Comparison of ENCODE assay signal across 7 cellular contexts in genomic region chr3:70120360-70120966, GRCh38.
A peak's percentile ranks its signal among the peaks of the same experiment; 100 is the strongest.
DNase-seq lines count a peak whose midpoint lies in the region; ATAC-seq and TF ChIP-seq lines count a peak whose summit lies in the region.

No MANE protein-coding gene starts in this region.

- no peak overlapping the region for H2BK120ac ChIP-seq in IMR-90 (ENCODE audit: low read depth, low read length)

- no peaks in the 10 kb centered on the region for H3K4me1 ChIP-seq in IMR-90 (ENCODE audit: control insufficient read depth, insufficient read depth, low read length)

- no peaks in the 10 kb centered on the region for H3K79me1 ChIP-seq in IMR-90 (ENCODE audit: low read depth in 1 of 2, low read length in 2 of 2)

- H3K18ac ChIP-seq in IMR-90 (ENCODE audit: low read depth, low read length): no peak overlapping the region

- no peaks in the 10 kb centered on the region for H3K36me3 ChIP-seq in IMR-90 (ENCODE audit: control insufficient read depth, insufficient read depth, low read length)

- H2AK9ac ChIP-seq in IMR-90 (replicated peaks; ENCODE audit: low read depth, low read length, poor library complexity): no peak overlapping the region

- H2BK15ac ChIP-seq in IMR-90 (ENCODE audit: low read depth, low read length): no peak overlapping the region

- H4K8ac ChIP-seq in IMR-90 (ENCODE audit: low read depth in 2 of 2, low read length in 2 of 2): no peak overlapping the region

- H3K14ac ChIP-seq in IMR-90 (replicated peaks; ENCODE audit: low read depth, low read length): no peak overlapping the region

- no peak overlapping the region for H3K27ac Mint-ChIP-seq in brain

- TF ChIP-seq POLR2A in IMR-90 (IDR thresholded peaks at IDR 0.05; ENCODE audit: low read depth, low read length): no peak

- no peak overlapping the region for H3K23ac ChIP-seq in IMR-90 (ENCODE audit: low read depth, low read length)

- DNase-seq in IMR-90 (peak; percentile 52), T follicular helper cell (ENCODE audit: low read depth) (peak; percentile 22), left lobe of liver (ENCODE audit: low spot score) (peak; percentile 70)
- DNase-seq in stimulated activated CD8-positive, alpha-beta memory T cell treated with anti-CD3 and anti-CD28 coated beads, Interleukin-7, amount 100 ng/mL, for 24 hours (ENCODE audit: low read depth): peak; percentile 43

- no peak overlapping the region for H2AK5ac ChIP-seq in IMR-90 (ENCODE audit: low read depth, low read length)

- no peaks in the 10 kb centered on the region for H3K27me3 ChIP-seq in IMR-90 (ENCODE audit: control insufficient read depth, insufficient read depth, low read length)

- no peak overlapping the region for H3K4ac ChIP-seq in IMR-90 (ENCODE audit: low read depth, low read length)

- no TSS peak for BruUV-seq in IMR-90 (replicated peaks; lab: Mats Ljungman, UMichigan)

- H4K5ac ChIP-seq in IMR-90 (ENCODE audit: low read depth, low read length): no peak overlapping the region

- in situ Hi-C loops in IMR-90 (cut with MboI; ENCODE audit: low sequenced_read_pairs): no loop called here

- H3K27ac ChIP-seq in IMR-90 (ENCODE audit: insufficient read depth, low read length): no peak overlapping the region

- no peak overlapping the region for H2BK5ac ChIP-seq in IMR-90 (ENCODE audit: low read depth, low read length, poor library complexity, severe bottlenecking)

- H2AFZ ChIP-seq in IMR-90 (replicated peaks; ENCODE audit: low read length, poor library complexity): peak overlapping the region; percentile 8

- H3K9me3 Mint-ChIP-seq in brain: no peaks in the 10 kb centered on the region

- 78% methylated on average over 5 of the region's 11 CpGs; no CpG with 5 or more reads in 1 of the 2 experiments for WGBS in IMR-90 (ENCODE audit: extremely low coverage in 2 of 2, insufficient read length in 1 of 2), 2 experiments

- H4K20me1 ChIP-seq in IMR-90 (ENCODE audit: insufficient read depth, low read length): no peaks in the 10 kb centered on the region

- H3K9ac ChIP-seq in IMR-90 (ENCODE audit: low read depth, low read length): no peak overlapping the region

- H3K56ac ChIP-seq in IMR-90 (ENCODE audit: extremely low read depth, insufficient read depth, low read length): no peak overlapping the region

- no peaks in the 10 kb centered on the region for H3K9me3 ChIP-seq in IMR-90 (ENCODE audit: control insufficient read depth, insufficient read depth, low read length)

- TF ChIP-seq CTCF in GM12874 (IDR thresholded peaks at IDR 0.05; ENCODE audit: insufficient read depth, low read depth, low read length) (peak; percentile 90), IMR-90 (conservative IDR thresholded peaks at IDR 0.05; ENCODE audit: low read depth, low read length) (peak; percentile 54), brain (conservative IDR thresholded peaks at IDR 0.05) (peak; percentile 44 to 45)

- no peak overlapping the region for H2BK20ac ChIP-seq in IMR-90 (ENCODE audit: low read depth, low read length)

- CTCF ChIA-PET in IMR-90 (lab: Yijun Ruan, JAX): interaction anchor here (0.5 to 1.2 kb wide), 6 partner anchors 8 to 1177 kb away, joined by 3 to 6 read pairs (median 4); no protein-coding TSS in a partner anchor

- H3K4me3 ChIP-seq in IMR-90 (ENCODE audit: insufficient read depth, low read depth, low read length): no peak overlapping the region

- intact Hi-C loops in IMR-90 (cut with micrococcal nuclease): loop anchor here (1.0 kb wide), 1 partner anchor 239 kb away; no protein-coding TSS in a partner anchor

- no peaks in the 10 kb centered on the region for H3K4me1 Mint-ChIP-seq in brain

- POLR2A ChIA-PET in IMR-90 (lab: Charles Lee; ENCODE audit: unreplicated experiment): no interaction called here

- H3K4me2 ChIP-seq in IMR-90 (ENCODE audit: low read depth, low read length): no peak overlapping the region

- peak; percentile 54 for TF ChIP-seq RAD21 in IMR-90 (IDR thresholded peaks at IDR 0.05; ENCODE audit: low read length)

- H3K36me3 Mint-ChIP-seq in brain: no peaks in the 10 kb centered on the region

- peaks cover 2% of the 10 kb centered on the region for H3K27me3 Mint-ChIP-seq in brain

- H3K4me3 Mint-ChIP-seq in brain: no peak overlapping the region

- H3K9me1 ChIP-seq in IMR-90 (ENCODE audit: insufficient read depth, low read length): no peaks in the 10 kb centered on the region

- peak; percentile 86 for ATAC-seq in GM21737 (IDR thresholded peaks at IDR 0.05; ENCODE audit: unreplicated experiment)
- no peak for ATAC-seq in IMR-90 (ENCODE audit: low read depth)
- peak; percentile 98 for ATAC-seq in left lobe of liver

- dilution Hi-C loops in IMR-90 (cut with HindIII; ENCODE audit: low sequenced_read_pairs, unreplicated experiment): no loop called here

- no peak overlapping the region for H4K91ac ChIP-seq in IMR-90 (ENCODE audit: insufficient read depth, low read depth, low read length)

TF ChIP-seq in IMR-90, 13 proteins besides CTCF, POLR2A, EP300 and RAD21:
- TF ChIP-seq SMC3 (IDR thresholded peaks at IDR 0.05; ENCODE audit: low read depth, low read length) (peak; percentile 40; the same call in 1 of the 2 replicates), RFX5 (IDR thresholded peaks at IDR 0.05; ENCODE audit: low read depth, low read length) (no peak), USF2 (IDR thresholded peaks at IDR 0.05; ENCODE audit: low read depth, low read length) (no peak), CEBPB (IDR thresholded peaks at IDR 0.05; ENCODE audit: low read depth, low read length) (0 out of 2 replicates have a peak, but pooled peaks have one; percentile 34), RCOR1 (IDR thresholded peaks at IDR 0.05; ENCODE audit: insufficient replicate concordance, low read length) (no peak), MAZ (IDR thresholded peaks at IDR 0.05; ENCODE audit: borderline replicate concordance, low read depth, low read length) (no peak)
